ENCODE assay signal across 1 cellular context in the genomic region with DNA sequence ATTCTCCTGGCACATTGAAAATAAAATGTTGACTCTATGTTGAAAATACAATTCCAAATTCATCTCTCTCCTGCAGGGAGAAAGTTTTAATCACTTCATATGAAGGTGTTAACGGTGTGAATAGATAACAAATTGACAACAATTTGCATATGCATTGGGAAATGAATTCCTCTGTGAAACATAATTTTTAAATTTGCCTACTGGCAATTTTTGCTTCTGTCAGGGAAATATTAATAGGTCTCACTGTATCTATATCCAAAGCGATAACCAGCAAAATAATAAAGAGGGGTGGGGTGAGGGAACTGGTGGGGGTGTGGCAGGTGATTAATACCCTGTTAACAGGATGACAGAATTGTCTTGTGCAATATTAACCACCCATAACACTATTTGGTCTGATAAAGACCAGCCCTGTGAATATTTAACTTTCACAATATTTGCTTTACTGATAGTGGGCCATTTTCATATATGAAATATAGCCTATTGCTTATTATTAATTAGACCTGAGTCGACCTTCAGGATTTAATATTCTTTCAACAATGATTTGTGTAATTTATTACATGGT.
TF ChIP-seq lines count a peak whose summit lies in the region.

No MANE protein-coding gene starts in this region.

TF ChIP-seq in HepG2, 621 proteins besides CTCF, POLR2A, EP300 and RAD21 (continued from another document):
- TF ChIP-seq, protein P1, sequence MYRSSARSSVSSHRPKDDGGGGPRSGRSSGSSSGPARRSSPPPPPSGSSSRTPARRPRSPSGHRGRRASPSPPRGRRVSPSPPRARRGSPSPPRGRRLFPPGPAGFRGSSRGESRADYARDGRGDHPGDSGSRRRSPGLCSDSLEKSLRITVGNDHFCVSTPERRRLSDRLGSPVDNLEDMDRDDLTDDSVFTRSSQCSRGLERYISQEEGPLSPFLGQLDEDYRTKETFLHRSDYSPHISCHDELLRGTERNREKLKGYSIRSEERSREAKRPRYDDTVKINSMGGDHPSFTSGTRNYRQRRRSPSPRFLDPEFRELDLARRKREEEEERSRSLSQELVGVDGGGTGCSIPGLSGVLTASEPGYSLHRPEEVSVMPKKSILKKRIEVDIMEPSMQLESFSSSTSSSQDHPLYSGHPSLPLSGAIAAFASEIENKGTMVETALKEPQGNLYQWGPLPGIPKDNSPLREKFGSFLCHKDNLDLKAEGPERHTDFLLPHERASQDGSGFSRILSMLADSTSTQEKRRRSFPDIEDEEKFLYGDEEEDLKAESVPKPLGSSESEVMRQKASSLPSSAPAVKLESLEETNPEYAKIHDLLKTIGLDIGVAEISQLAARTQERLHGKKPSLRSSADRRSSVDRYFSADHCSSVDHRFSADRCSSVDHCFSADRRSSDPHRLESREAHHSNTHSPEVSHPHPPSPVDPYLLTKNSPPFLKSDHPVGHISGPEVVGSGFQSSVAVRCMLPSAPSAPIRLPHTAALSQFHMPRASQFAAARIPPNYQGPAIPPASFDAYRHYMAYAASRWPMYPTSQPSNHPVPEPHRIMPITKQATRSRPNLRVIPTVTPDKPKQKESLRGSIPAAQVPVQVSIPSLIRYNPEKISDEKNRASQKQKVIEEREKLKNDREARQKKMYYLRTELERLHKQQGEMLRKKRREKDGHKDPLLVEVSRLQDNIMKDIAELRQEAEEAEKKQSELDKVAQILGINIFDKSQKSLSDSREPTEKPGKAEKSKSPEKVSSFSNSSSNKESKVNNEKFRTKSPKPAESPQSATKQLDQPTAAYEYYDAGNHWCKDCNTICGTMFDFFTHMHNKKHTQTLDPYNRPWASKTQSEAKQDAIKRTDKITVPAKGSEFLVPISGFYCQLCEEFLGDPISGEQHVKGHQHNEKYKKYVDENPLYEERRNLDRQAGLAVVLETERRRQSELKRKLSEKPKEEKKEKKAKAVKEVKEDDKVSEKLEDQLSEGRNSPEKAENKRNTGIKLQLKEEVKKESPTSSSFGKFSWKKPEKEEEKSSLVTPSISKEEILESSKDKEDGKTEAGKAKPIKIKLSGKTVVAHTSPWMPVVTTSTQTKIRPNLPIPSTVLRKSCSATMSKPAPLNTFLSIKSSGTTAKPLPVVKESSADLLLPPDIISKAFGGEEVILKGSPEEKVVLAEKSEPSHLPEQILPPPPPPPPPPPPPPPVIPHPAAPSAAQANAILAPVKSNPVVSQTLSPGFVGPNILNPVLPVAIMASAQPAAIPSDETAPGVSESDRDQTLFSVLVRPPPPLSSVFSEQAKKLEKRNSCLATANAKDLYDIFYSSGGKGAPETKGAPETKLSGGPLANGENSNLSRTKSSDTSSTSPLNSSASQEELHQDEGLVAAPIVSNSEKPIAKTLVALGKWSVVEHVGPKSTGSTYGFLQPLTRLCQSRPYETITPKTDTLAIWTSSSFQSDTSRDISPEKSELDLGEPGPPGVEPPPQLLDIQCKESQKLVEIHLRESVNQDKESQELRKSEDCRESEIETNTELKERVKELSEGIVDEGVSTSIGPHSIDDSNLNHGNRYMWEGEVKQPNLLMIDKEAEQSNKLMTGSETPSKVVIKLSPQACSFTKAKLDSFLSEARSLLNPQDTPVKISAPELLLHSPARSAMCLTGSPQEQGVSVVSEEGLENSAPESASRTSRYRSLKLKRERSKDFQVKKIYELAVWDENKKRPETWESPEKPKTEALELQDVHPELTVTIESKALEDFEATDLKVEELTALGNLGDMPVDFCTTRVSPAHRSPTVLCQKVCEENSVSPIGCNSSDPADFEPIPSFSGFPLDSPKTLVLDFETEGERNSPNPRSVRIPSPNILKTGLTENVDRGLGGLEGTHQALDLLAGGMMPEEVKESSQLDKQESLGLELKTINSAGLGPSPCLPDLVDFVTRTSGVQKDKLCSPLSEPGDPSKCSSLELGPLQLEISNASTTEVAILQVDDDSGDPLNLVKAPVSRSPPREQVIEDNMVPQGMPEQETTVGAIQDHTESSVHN (CRISPR knock-in tag; IDR thresholded peaks at IDR 0.05) = no peak
- no peak for TF ChIP-seq FOXK2 (IDR thresholded peaks at IDR 0.05)
- TF ChIP-seq MAFK (conservative IDR thresholded peaks at IDR 0.05 in 1 of 2, IDR thresholded peaks at IDR 0.05 in 1 of 2; ENCODE audit: low read length in 2 of 2) = peak; percentile 44 to 70; a peak in 2 of 4 replicates
- no peak for TF ChIP-seq SRSF4 (IDR thresholded peaks at IDR 0.05; ENCODE audit: low read depth, low read length, poor library complexity, severe bottlenecking)
